In genomic region chr1:77975907-77976306, GRCh38 we compare ENCODE assay signal across 10 cellular contexts. TPM values are rescaled to one million over a fixed set of nuclear protein-coding genes. Genes with fewer than 3 reads are reported as not detected.
A peak's percentile ranks its signal among the peaks of the same experiment; 100 is the strongest.
DNase-seq lines count a peak whose midpoint lies in the region; ATAC-seq and TF ChIP-seq lines count a peak whose summit lies in the region.
"Had no signal": no experiment of that assay in that cellular context is flagged by ENCODE, and none has a peak within 500 bp of the region (broad histone marks: within the 10 kb centered on the region; RNA-seq: fewer than 3 reads in every experiment).

No MANE protein-coding gene starts in this region.

- POLR2A ChIA-PET in activated CD4-positive, alpha-beta memory T cell treated with anti-CD3 and anti-CD28 coated beads, Interleukin-2, amount 10 ng/mL, durations not matched to agents 7 days and 5 days (lab: Charles Lee), result interaction anchor here (0.6 to 20.5 kb wide), 13 partner anchors 10 to 293 kb away, joined by 3 to 671 read pairs (median 4); partner anchors contain the start of genes DNAJB4 and ZZZ3

- H3K36me3 Mint-ChIP-seq in activated naive CD4-positive, alpha-beta T cell treated with anti-CD3 and anti-CD28 coated beads, Interleukin-2, amount 10 ng/mL, durations not matched to agents 7 days and 5 days, result peaks cover 34% of the 10 kb centered on the region
- H3K36me3 Mint-ChIP-seq in activated CD4-positive, alpha-beta memory T cell treated with anti-CD3 and anti-CD28 coated beads, Interleukin-2, amount 10 ng/mL, durations not matched to agents 7 days and 5 days (ENCODE audit: low read depth), result peaks cover 49% of the 10 kb centered on the region

- peak overlapping the region; percentile 72 for H3K4me3 Mint-ChIP-seq in activated naive CD4-positive, alpha-beta T cell treated with anti-CD3 and anti-CD28 coated beads, Interleukin-2, amount 10 ng/mL, durations not matched to agents 7 days and 5 days
- no peak overlapping the region for H3K4me3 Mint-ChIP-seq in activated CD4-positive, alpha-beta memory T cell treated with anti-CD3 and anti-CD28 coated beads, Interleukin-2, amount 10 ng/mL, durations not matched to agents 7 days and 5 days
- H3K4me3 Mint-ChIP-seq: stimulated activated effector memory CD8-positive, alpha-beta T cell treated with anti-CD3 and anti-CD28 coated beads, Interleukin-12 subunit alpha, Interleukin-12 subunit beta, amount 100 ng/mL, for 72 hours had no signal

- peaks cover 9% of the 10 kb centered on the region for H3K4me1 ChIP-seq in foreskin keratinocyte
- H3K4me1 ChIP-seq in subcutaneous abdominal adipose tissue (ENCODE audit: control insufficient read depth in 5 of 5, insufficient read depth in 5 of 5, low read length in 5 of 5), result peaks cover 4 to 52% (median 38%) of the 10 kb centered on the region in 5 donors

- H3K27me3 ChIP-seq in foreskin keratinocyte (no peaks in the 10 kb centered on the region), subcutaneous abdominal adipose tissue (ENCODE audit: control insufficient read depth in 5 of 5, insufficient read depth in 4 of 5, low read length in 5 of 5) (no peaks in the 10 kb centered on the region)

- H3K9me3 ChIP-seq in subcutaneous abdominal adipose tissue (ENCODE audit: control insufficient read depth in 5 of 5, low read length in 5 of 5), result no peaks in the 10 kb centered on the region

- no peak for TF ChIP-seq CTCF in foreskin keratinocyte (conservative IDR thresholded peaks at IDR 0.05)

- ATAC-seq in foreskin keratinocyte, result no peak
- no peak for ATAC-seq in HG02798 (IDR thresholded peaks at IDR 0.05; ENCODE audit: poor library complexity, unreplicated experiment)
- ATAC-seq in GM19455 (IDR thresholded peaks at IDR 0.05; ENCODE audit: unreplicated experiment), result no peak

- peak overlapping the region; percentile 37 for H3K27ac Mint-ChIP-seq in activated naive CD4-positive, alpha-beta T cell treated with anti-CD3 and anti-CD28 coated beads, Interleukin-2, amount 10 ng/mL, durations not matched to agents 7 days and 5 days
- H3K27ac Mint-ChIP-seq in activated CD4-positive, alpha-beta memory T cell treated with anti-CD3 and anti-CD28 coated beads, Interleukin-2, amount 10 ng/mL, durations not matched to agents 7 days and 5 days, result peak overlapping the region; percentile 67
- H3K27ac Mint-ChIP-seq: stimulated activated effector memory CD8-positive, alpha-beta T cell treated with anti-CD3 and anti-CD28 coated beads, Interleukin-12 subunit alpha, Interleukin-12 subunit beta, amount 100 ng/mL, for 72 hours had no signal

- peak overlapping the region in 3 of 5 donors; percentile 30 to 99 (median 94) for H3K4me3 ChIP-seq in subcutaneous abdominal adipose tissue (ENCODE audit: low read depth in 1 of 5, low read length in 5 of 5)

- DNase-seq in activated naive CD4-positive, alpha-beta T cell treated with anti-CD3 and anti-CD28 coated beads, Interleukin-2, amount 10 ng/mL, durations not matched to agents 7 days and 5 days, result no peak
- no peak for DNase-seq in activated naive CD4-positive, alpha-beta T cell treated with anti-CD3 and anti-CD28 coated beads, Interleukin-2, amount 50 U/mL, for 16 hours
- DNase-seq in activated CD4-positive, alpha-beta memory T cell treated with anti-CD3 and anti-CD28 coated beads, Interleukin-2, amount 10 ng/mL, durations not matched to agents 7 days and 5 days, result no peak
- DNase-seq in foreskin keratinocyte, result no peak
- DNase-seq in substantia nigra (lab: John Stamatoyannopoulos, UW), result no peak
- DNase-seq: NCI-H1417 had no signal

- peaks cover 0 to 6% (median 0%) of the 10 kb centered on the region in 5 donors for H3K36me3 ChIP-seq in subcutaneous abdominal adipose tissue (ENCODE audit: control insufficient read depth in 5 of 5, insufficient read depth in 5 of 5, low read length in 5 of 5)

- H3K4me1 Mint-ChIP-seq in activated naive CD4-positive, alpha-beta T cell treated with anti-CD3 and anti-CD28 coated beads, Interleukin-2, amount 10 ng/mL, durations not matched to agents 7 days and 5 days, result peaks cover 52% of the 10 kb centered on the region
- peaks cover 48% of the 10 kb centered on the region for H3K4me1 Mint-ChIP-seq in activated CD4-positive, alpha-beta memory T cell treated with anti-CD3 and anti-CD28 coated beads, Interleukin-2, amount 10 ng/mL, durations not matched to agents 7 days and 5 days

- H3K27ac ChIP-seq in foreskin keratinocyte, result peak overlapping the region; percentile 41
- peak overlapping the region; percentile 100 for H3K27ac ChIP-seq in subcutaneous abdominal adipose tissue (ENCODE audit: low read depth, low read length)
- H3K27ac ChIP-seq in substantia nigra (ENCODE audit: low read depth, low read length, poor library complexity, severe bottlenecking), result no peak overlapping the region

- H3K9me3 Mint-ChIP-seq in activated naive CD4-positive, alpha-beta T cell treated with anti-CD3 and anti-CD28 coated beads, Interleukin-2, amount 10 ng/mL, durations not matched to agents 7 days and 5 days, result no peaks in the 10 kb centered on the region
- H3K9me3 Mint-ChIP-seq in activated CD4-positive, alpha-beta memory T cell treated with anti-CD3 and anti-CD28 coated beads, Interleukin-2, amount 10 ng/mL, durations not matched to agents 7 days and 5 days, result no peaks in the 10 kb centered on the region

- CTCF ChIA-PET in activated naive CD4-positive, alpha-beta T cell treated with anti-CD3 and anti-CD28 coated beads, Interleukin-2, amount 10 ng/mL, durations not matched to agents 7 days and 5 days (lab: Charles Lee), result interaction anchor here (1.0 kb wide), 1 partner anchor 28 kb away, joined by 7 read pairs; no protein-coding TSS in a partner anchor
- CTCF ChIA-PET in activated CD4-positive, alpha-beta memory T cell treated with anti-CD3 and anti-CD28 coated beads, Interleukin-2, amount 10 ng/mL, durations not matched to agents 7 days and 5 days (lab: Charles Lee), result interaction anchor here (0.6 to 1.9 kb wide), 3 partner anchors 9 to 200 kb away, joined by 3 to 9 read pairs (median 3); no protein-coding TSS in a partner anchor

- H3K9ac ChIP-seq in subcutaneous abdominal adipose tissue (ENCODE audit: low read length in 5 of 5), result peak overlapping the region in 4 of 5 donors; percentile 5 to 56 (median 34)

- H3K27me3 Mint-ChIP-seq in activated naive CD4-positive, alpha-beta T cell treated with anti-CD3 and anti-CD28 coated beads, Interleukin-2, amount 10 ng/mL, durations not matched to agents 7 days and 5 days, result no peaks in the 10 kb centered on the region
- H3K27me3 Mint-ChIP-seq in activated CD4-positive, alpha-beta memory T cell treated with anti-CD3 and anti-CD28 coated beads, Interleukin-2, amount 10 ng/mL, durations not matched to agents 7 days and 5 days, result no peaks in the 10 kb centered on the region

RNA-seq across cellular contexts. Expression of gene FUBP1, which starts 3.0 kb away (rescaled TPM):
- 100 to 1,000 TPM; 182 to 185 TPM for total RNA-seq in activated CD4-positive, alpha-beta memory T cell treated with anti-CD3 and anti-CD28 coated beads, Interleukin-2, amount 10 ng/mL, durations not matched to agents 7 days and 5 days
- 140 and 146 TPM in 2 replicates for total RNA-seq in foreskin keratinocyte
- 60.7 and 73.1 TPM in 2 replicates for polyA plus RNA-seq in foreskin keratinocyte

RNA-seq across cellular contexts. Expression of gene DNAJB4, which starts 28.8 kb away (rescaled TPM):
- total RNA-seq in activated CD4-positive, alpha-beta memory T cell treated with anti-CD3 and anti-CD28 coated beads, Interleukin-2, amount 10 ng/mL, durations not matched to agents 7 days and 5 days, result 10 to 100 TPM; 12.9 to 16.2 TPM
- 14.1 and 19.9 TPM in 2 replicates for total RNA-seq in foreskin keratinocyte
- polyA plus RNA-seq in foreskin keratinocyte, result 6.0 and 7.2 TPM in 2 replicates
